In the genomic region with DNA sequence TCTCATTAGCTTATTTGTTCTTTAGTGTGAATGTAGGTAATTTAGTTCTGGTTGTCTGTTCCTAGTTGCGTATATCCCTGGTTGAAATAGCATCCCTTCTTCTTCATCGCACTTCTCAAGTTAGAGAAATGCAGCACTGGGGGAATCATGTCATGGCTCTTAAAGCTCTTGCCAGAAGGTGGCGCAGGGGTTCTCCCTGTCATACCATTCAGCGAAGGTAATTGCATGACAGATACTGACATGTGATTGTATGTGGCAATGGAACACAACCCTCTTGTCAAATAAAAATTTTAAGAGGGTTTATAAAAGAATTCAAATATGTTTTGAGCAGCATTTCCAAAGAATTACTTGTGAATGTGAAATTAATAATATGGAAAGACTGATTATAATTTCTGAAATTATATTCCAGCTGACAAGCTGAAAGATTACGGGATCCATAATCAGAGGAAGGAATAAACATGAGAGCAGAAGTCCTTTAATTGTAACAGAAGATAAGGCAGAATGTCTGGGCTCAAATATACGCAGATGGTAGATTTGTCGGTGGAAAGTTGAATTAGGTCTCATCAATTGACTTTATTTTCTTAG, we compare ENCODE assay signal across 7 cellular contexts.
DNase-seq lines count a peak whose midpoint lies in the region; TF ChIP-seq lines count a peak whose summit lies in the region.

No MANE protein-coding gene starts in this region.

- no peaks in the 10 kb centered on the region for H3K9me3 ChIP-seq in Peyer's patch

- DNase-seq in H7 (peak; percentile 7), Kasumi-1 (lab: John Stamatoyannopoulos, UW) (peak; percentile 70 to 73), Peyer's patch (peak in 2 of 3 donors; percentile 17 to 75), astrocyte of the cerebellum (ENCODE audit: low read depth) (peak; percentile 45), iPS-NIHi7 (ENCODE audit: extremely low spot score) (peak; percentile 59)
- peak; percentile 10 for DNase-seq in stimulated activated CD4-positive, alpha-beta T cell treated with anti-CD3 and anti-CD28 coated beads, Interleukin-1b, Interleukin-23, amount 100 ng/mL, for 4 hours (ENCODE audit: low read depth in 2 of 2)

- in situ Hi-C loops in astrocyte of the cerebellum (cut with HindIII; ENCODE audit: low sequenced_read_pairs), result no loop called here

- H3K27me3 ChIP-seq in H7 (ENCODE audit: control insufficient read depth, insufficient read depth, low read length) (no peaks in the 10 kb centered on the region), Peyer's patch (no peaks in the 10 kb centered on the region)

- no peak overlapping the region for H3K27ac ChIP-seq in Peyer's patch

- H3K36me3 ChIP-seq in H7 (replicated peaks; ENCODE audit: control insufficient read depth, insufficient read depth, low read length), result no peaks in the 10 kb centered on the region
- H3K36me3 ChIP-seq in Peyer's patch, result no peaks in the 10 kb centered on the region

- TF ChIP-seq POLR2A in Peyer's patch (IDR thresholded peaks at IDR 0.05), result no peak

- no peaks in the 10 kb centered on the region for H3K4me1 ChIP-seq in Peyer's patch

- TF ChIP-seq CTCF in GM12875 (IDR thresholded peaks at IDR 0.05; ENCODE audit: borderline replicate concordance, insufficient read depth, low read depth, low read length), result peak; percentile 68; the same call in 1 of the 2 replicates
- peak in 4 of 6 experiments; percentile 37 to 65 (median 60) for TF ChIP-seq CTCF in Peyer's patch (IDR thresholded peaks at IDR 0.05)
- peak; percentile 92 for TF ChIP-seq CTCF in astrocyte of the cerebellum (IDR thresholded peaks at IDR 0.05; ENCODE audit: low read depth, low read length, missing control alignments)

- H3K4me3 ChIP-seq in GM12875 (ENCODE audit: low read depth, low read length), result no peak overlapping the region
- H3K4me3 ChIP-seq in H7 (ENCODE audit: insufficient read depth, low read depth, low read length), result no peak overlapping the region
- no peak overlapping the region for H3K4me3 ChIP-seq in Peyer's patch
- H3K4me3 ChIP-seq in astrocyte of the cerebellum (ENCODE audit: low read depth, low read length), result no peak overlapping the region

Comparison
In these comparisons a context has a peak if more than half of its experiments do, and no peak if none do; other contexts are left out.
1. DNase-seq: peak in every context shown above with its lines; median percentile 72 in Kasumi-1; 59 in iPS-NIHi7; 46 in Peyer's patch; 45 in astrocyte of the cerebellum; 10 in stimulated activated CD4-positive, alpha-beta T cell treated with anti-CD3 and anti-CD28 coated beads, Interleukin-1b, Interleukin-23, amount 100 ng/mL, for 4 hours; 7 in H7.